In the genomic region with DNA sequence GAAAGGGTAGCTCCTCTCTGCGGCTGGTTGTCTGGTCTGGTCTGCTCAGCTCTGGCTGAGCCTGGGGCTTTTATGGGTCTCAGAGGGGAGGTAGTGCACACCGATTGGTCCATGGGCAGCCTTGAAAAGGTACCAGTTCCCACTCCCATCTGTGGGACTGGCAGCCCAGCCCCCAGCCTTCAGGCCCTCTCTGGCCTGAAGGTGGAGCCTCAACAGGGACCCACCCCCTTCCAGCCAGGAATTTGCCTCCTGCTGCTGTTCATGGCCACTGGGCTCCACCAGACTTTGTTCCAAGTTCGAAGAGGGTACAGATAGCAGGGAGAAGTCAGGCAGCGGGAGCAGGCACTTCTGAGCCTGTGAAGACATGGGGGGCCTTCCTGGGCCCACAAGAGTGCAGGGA, we compare ENCODE assay signal across 25 cellular contexts.
"Had no signal": no experiment of that assay in that cellular context is flagged by ENCODE, and none has a peak within 500 bp of the region (broad histone marks: within the 10 kb centered on the region; RNA-seq: fewer than 3 reads in every experiment).

No MANE protein-coding gene starts in this region.

- DNase-seq: activated B cell treated with CpG ODN at 0.5 μM for 24 hours; activated CD4-positive, alpha-beta memory T cell treated with anti-CD3 and anti-CD28 coated beads for 36 hours; activated CD4-positive, alpha-beta T cell treated with anti-CD3 and anti-CD28 coated beads for 1 hour; activated CD4-positive, alpha-beta T cell treated with anti-CD3 and anti-CD28 coated beads, Interleukin-2, amount 10 ng/mL, durations not matched to agents 24 days and 14 days; activated CD8-positive, alpha-beta memory T cell treated with anti-CD3 and anti-CD28 coated beads for 24 hours; activated effector memory CD4-positive, alpha-beta T cell treated with anti-CD3 and anti-CD28 coated beads, Interleukin-2, amount 50 U/mL, for 16 hours; activated naive CD4-positive, alpha-beta T cell treated with Interleukin-2 at 50 U/mL for 16 hours; activated naive CD8-positive, alpha-beta T cell treated with anti-CD3 and anti-CD28 coated beads, Interleukin-2, amount 50 U/mL, for 24 hours; activated T-cell treated with anti-CD3 and anti-CD28 coated beads, Interleukin-2, amount 50 U/mL, for 4 hours; amniotic stem cell; MG63; MV-4-11; NCI-H1092 treated with DMSO at 0.1 percent for 48 hours; NCI-H1417 treated with DMSO at 0.1 percent for 48 hours; NCI-H1694; NCI-H2029; NCI-H2107; NCI-H2171 treated with DMSO at 0.1 percent for 48 hours; NCI-H226; NCI-H526; PC-3; SHP77 treated with DMSO at 0.1 percent for 48 hours had no signal

- H3K36me3 ChIP-seq: MG63 had no signal

- H3K27me3 ChIP-seq: MG63 had no signal

- FAIRE-seq: astrocyte, RCC 7860 had no signal

- H3K9me3 ChIP-seq: MG63 had no signal

- H3K4me3 ChIP-seq: MG63 had no signal

- ATAC-seq: activated naive CD4-positive, alpha-beta T cell treated with anti-CD3 and anti-CD28 coated beads, Interleukin-2, amount 50 U/mL, for 72 hours; activated naive CD8-positive, alpha-beta T cell treated with anti-CD3 and anti-CD28 coated beads, Interleukin-2, amount 50 U/mL, for 24 hours had no signal
